ENCODE assay signal across 13 cellular contexts in genomic region chr2:98912957-98913915, GRCh38. TPM values are rescaled to one million over a fixed set of nuclear protein-coding genes. Genes with fewer than 3 reads are reported as not detected.
DNase-seq lines count a peak whose midpoint lies in the region; ATAC-seq, FAIRE-seq and TF ChIP-seq lines count a peak whose summit lies in the region.
"Had no signal": no experiment of that assay in that cellular context is flagged by ENCODE, and none has a peak within 500 bp of the region (broad histone marks: within the 10 kb centered on the region; RNA-seq: fewer than 3 reads in every experiment).

No MANE protein-coding gene starts in this region.

- peaks cover 74% of the 10 kb centered on the region for H3K4me1 ChIP-seq in keratinocyte (ENCODE audit: control insufficient read depth, extremely low read depth, insufficient read depth, low read length)
- H3K4me1 ChIP-seq in upper lobe of right lung, result peaks cover 36% of the 10 kb centered on the region

- H3K36me3 ChIP-seq in keratinocyte (ENCODE audit: control insufficient read depth in 2 of 2, extremely low read depth in 1 of 2, insufficient read depth in 2 of 2, low read length in 2 of 2) (no peaks in the 10 kb centered on the region), upper lobe of right lung (no peaks in the 10 kb centered on the region)
- H3K36me3 ChIP-seq: heart right ventricle had no signal

- peak; percentile 22 for DNase-seq in activated T-cell treated with anti-CD3 and anti-CD28 coated beads, Interleukin-2, amount 50 U/mL, for 24 hours
- no peak for DNase-seq in activated T-cell treated with anti-CD3 and anti-CD28 coated beads, Interleukin-2, amount 50 U/mL, for 1 hour
- DNase-seq in activated CD8-positive, alpha-beta memory T cell treated with anti-CD3 and anti-CD28 coated beads, Interleukin-2, amount 50 U/mL, for 48 hours, result peak; percentile 40
- DNase-seq in keratinocyte (ENCODE audit: low read depth, low spot score), result peak; percentile 87
- DNase-seq in upper lobe of right lung, result peak; percentile 60
- DNase-seq in HuH-7.5 (ENCODE audit: low spot score), result no peak
- no peak for DNase-seq in NCI-H345 treated with DMSO at 0.1 percent for 48 hours (lab: John Stamatoyannopoulos, UW; ENCODE audit: unreplicated experiment)
- DNase-seq: small intestine; stimulated activated CD8-positive, alpha-beta memory T cell treated with anti-CD3 and anti-CD28 coated beads, Interleukin-4, amount 100 ng/mL, for 48 hours had no signal

- no peak overlapping the region for H3K27ac Mint-ChIP-seq in activated T-cell treated with anti-CD3 and anti-CD28 coated beads, Interleukin-2, amount 50 U/mL, for 24 hours

- dilution Hi-C loops in keratinocyte (cut with MboI; ENCODE audit: extremely low pct_ligation_motif_present, low sequenced_read_pairs), result no loop called here

- peaks cover 40% of the 10 kb centered on the region for H3K4me1 Mint-ChIP-seq in activated T-cell treated with anti-CD3 and anti-CD28 coated beads, Interleukin-2, amount 50 U/mL, for 24 hours (ENCODE audit: low read depth)

- ATAC-seq in upper lobe of right lung (no peak), GM18873 (IDR thresholded peaks at IDR 0.05; ENCODE audit: low FRiP score, unreplicated experiment) (no peak)

- intact Hi-C loops in upper lobe of right lung (cut with DNase I), result no loop called here

- H3K36me3 Mint-ChIP-seq in activated T-cell treated with anti-CD3 and anti-CD28 coated beads, Interleukin-2, amount 50 U/mL, for 24 hours (ENCODE audit: low read depth), result no peaks in the 10 kb centered on the region

- H3K9me1 ChIP-seq in keratinocyte (ENCODE audit: control insufficient read depth, extremely low read depth, insufficient read depth, low read length), result no peaks in the 10 kb centered on the region

- H3K4me3 ChIP-seq in keratinocyte (ENCODE audit: control insufficient read depth in 2 of 3, extremely low read depth in 1 of 3, insufficient read depth in 2 of 3, low read depth in 1 of 3, low read length in 3 of 3) (peak overlapping the region in 1 of 3 experiments; percentile 9), upper lobe of right lung (no peak overlapping the region)
- H3K4me3 ChIP-seq: heart right ventricle had no signal

- peak overlapping the region; percentile 71 for H3K4me2 ChIP-seq in keratinocyte (ENCODE audit: control insufficient read depth, extremely low read depth, insufficient read depth, low read depth, low read length)

- H3K27me3 ChIP-seq in keratinocyte (ENCODE audit: control insufficient read depth, extremely low read depth, insufficient read depth, low read length), result no peaks in the 10 kb centered on the region
- no peaks in the 10 kb centered on the region for H3K27me3 ChIP-seq in upper lobe of right lung

- H4K20me1 ChIP-seq in keratinocyte (ENCODE audit: control insufficient read depth, extremely low read depth, insufficient read depth, low read length), result peaks cover 4% of the 10 kb centered on the region

- H3K4me3 Mint-ChIP-seq in activated T-cell treated with anti-CD3 and anti-CD28 coated beads, Interleukin-2, amount 50 U/mL, for 24 hours, result no peak overlapping the region

- no peak for FAIRE-seq in keratinocyte (lab: Jason Lieb, UNC)
- FAIRE-seq: colon, small intestine, TTC549 had no signal

- peaks cover 36% of the 10 kb centered on the region for H3K27me3 Mint-ChIP-seq in activated T-cell treated with anti-CD3 and anti-CD28 coated beads, Interleukin-2, amount 50 U/mL, for 24 hours

- H3K9me3 Mint-ChIP-seq in activated T-cell treated with anti-CD3 and anti-CD28 coated beads, Interleukin-2, amount 50 U/mL, for 24 hours, result no peaks in the 10 kb centered on the region

- no peaks in the 10 kb centered on the region for H3K79me2 ChIP-seq in keratinocyte (ENCODE audit: control insufficient read depth, insufficient read depth, low read length)

- H2AFZ ChIP-seq in keratinocyte (ENCODE audit: control insufficient read depth, low read length), result no peak overlapping the region

- H3K9me3 ChIP-seq in keratinocyte (ENCODE audit: control insufficient read depth, low read depth, low read length), result no peaks in the 10 kb centered on the region
- H3K9me3 ChIP-seq in upper lobe of right lung, result no peaks in the 10 kb centered on the region
- H3K9me3 ChIP-seq: heart right ventricle had no signal

- H3K27ac ChIP-seq in keratinocyte (ENCODE audit: control insufficient read depth, insufficient read depth, low read length) (peak overlapping the region; percentile 69), upper lobe of right lung (no peak overlapping the region)
- H3K27ac ChIP-seq: heart right ventricle had no signal

- H3K9ac ChIP-seq in keratinocyte (ENCODE audit: control insufficient read depth, extremely low read depth, insufficient read depth, low read length), result peak overlapping the region; percentile 39

- no peak for TF ChIP-seq CTCF in keratinocyte (optimal IDR thresholded peaks at IDR 0.05 in 1 of 3, IDR thresholded peaks at IDR 0.05 in 1 of 3, conservative IDR thresholded peaks at IDR 0.05 in 1 of 3; ENCODE audit: extremely low read depth in 1 of 3, insufficient read depth in 2 of 3, low read length in 3 of 3)
- no peak for TF ChIP-seq CTCF in upper lobe of right lung (IDR thresholded peaks at IDR 0.05)

RNA-seq across cellular contexts. Expression of gene CRACDL, which starts 22.8 kb away (rescaled TPM):
- polyA plus RNA-seq in keratinocyte, result 1.4 to 2.1 TPM (median 1.6 TPM) in 3 replicates
- 0.89 TPM for polyA plus RNA-seq in keratinocyte (2011; ENCODE audit: low read depth)
- 1.4 and 1.9 TPM in 2 replicates for polyA plus RNA-seq in keratinocyte (2011; cell fraction: cytosol; rRNA removed)
- polyA plus RNA-seq in keratinocyte (2011; cell fraction: nucleus; rRNA removed), result 3.1 and 3.6 TPM in 2 replicates
- 0.92 and 2.0 TPM in 2 replicates for polyA plus RNA-seq in keratinocyte (2012; ENCODE audit: low replicate concordance)
- 1.9 to 3.9 TPM (median 2.4 TPM) in 3 replicates for polyA minus RNA-seq in keratinocyte
- polyA minus RNA-seq in keratinocyte (2011; cell fraction: cytosol; rRNA and poly(A)+ RNA removed), result 5.9 TPM
- polyA minus RNA-seq in keratinocyte (2011; cell fraction: nucleus; rRNA and poly(A)+ RNA removed), result 6.1 and 7.2 TPM in 2 replicates
- total RNA-seq in upper lobe of right lung, result 33.3 TPM

Comparison
In these comparisons a context has a peak if more than half of its experiments do, and no peak if none do; other contexts are left out.
1. DNase-seq: peak in activated T-cell treated with anti-CD3 and anti-CD28 coated beads, Interleukin-2, amount 50 U/mL, for 24 hours (single experiment), activated CD8-positive, alpha-beta memory T cell treated with anti-CD3 and anti-CD28 coated beads, Interleukin-2, amount 50 U/mL, for 48 hours (single experiment), keratinocyte (single experiment) and upper lobe of right lung (single experiment); none in activated T-cell treated with anti-CD3 and anti-CD28 coated beads, Interleukin-2, amount 50 U/mL, for 1 hour (single experiment), HuH-7.5 (single experiment) and NCI-H345 treated with DMSO at 0.1 percent for 48 hours (single experiment).